In the genomic region with DNA sequence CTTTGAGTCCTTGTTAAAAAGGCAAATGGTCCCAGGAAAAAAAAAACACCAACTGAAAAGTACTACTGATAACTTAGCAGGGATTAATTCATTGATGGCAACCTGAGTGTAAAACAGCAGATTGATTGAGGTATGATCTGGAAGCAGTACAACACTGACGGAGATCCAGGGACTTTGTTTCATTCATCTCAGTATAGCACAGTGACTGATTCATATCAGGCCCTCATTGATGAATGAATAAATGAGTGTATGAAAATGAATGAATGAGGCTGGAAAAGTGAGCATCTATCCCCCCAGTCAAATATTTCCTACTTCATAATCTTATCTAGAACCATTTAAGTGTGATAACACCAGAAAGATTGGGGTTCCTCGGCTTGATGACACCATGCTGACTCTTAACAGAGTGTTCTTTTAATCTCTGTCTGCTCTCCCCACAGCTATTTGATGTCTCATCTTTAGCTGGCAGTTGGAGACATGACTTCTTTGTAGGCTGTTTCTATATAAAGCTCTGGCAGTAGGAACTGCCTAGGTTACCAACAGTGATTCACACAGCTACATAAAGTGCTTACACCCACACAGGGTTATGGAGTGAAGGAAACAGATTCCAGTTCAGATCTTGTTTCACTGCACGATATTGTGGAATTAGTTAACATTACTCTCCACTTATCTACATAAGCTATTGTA, we compare ENCODE assay signal across 11 cellular contexts. TPM values are rescaled to one million over a fixed set of nuclear protein-coding genes. Genes with fewer than 3 reads are reported as not detected.
A peak's percentile ranks its signal among the peaks of the same experiment; 100 is the strongest.
DNase-seq lines count a peak whose midpoint lies in the region; TF ChIP-seq lines count a peak whose summit lies in the region.
"Had no signal": no experiment of that assay in that cellular context is flagged by ENCODE, and none has a peak within 500 bp of the region (broad histone marks: within the 10 kb centered on the region; RNA-seq: fewer than 3 reads in every experiment).

No MANE protein-coding gene starts in this region.

- no peak overlapping the region for H3K4me3 Mint-ChIP-seq in CD14-positive monocyte
- H3K4me3 Mint-ChIP-seq: natural killer cell treated with Interleukin-12 subunit alpha and Interleukin-12 subunit beta and Interleukin-15 and Interleukin-18, amount 100 ng/mL, for 72 hours had no signal

- DNase-seq in Ammon's horn (ENCODE audit: low spot score) (peak; percentile 22), HT-29 (ENCODE audit: low spot score) (peak; percentile 54), cardiac fibroblast (ENCODE audit: low read depth in 2 of 2) (peak; percentile 62 to 86), NCI-H526 (lab: John Stamatoyannopoulos, UW) (no peak), GM19238 (ENCODE audit: insufficient read length, low spot score) (no peak), NCI-H1105 treated with DMSO at 0.1 percent for 48 hours (lab: John Stamatoyannopoulos, UW) (no peak), CD14-positive monocyte (ENCODE audit: low spot score) (no peak)
- DNase-seq: NCI-H187, T-helper 1 cell had no signal

- intact Hi-C loops in CD14-positive monocyte (cut with micrococcal nuclease), result no loop called here

- H3K36me3 ChIP-seq in mesodermal cell (ENCODE audit: control insufficient read depth, insufficient read depth, low read length), result no peaks in the 10 kb centered on the region

- no peaks in the 10 kb centered on the region for H3K9me3 ChIP-seq in mesodermal cell (ENCODE audit: control insufficient read depth, low read length)

- H3K9me3 Mint-ChIP-seq in CD14-positive monocyte, result peaks cover 0 to 2% (median 0%) of the 10 kb centered on the region in 7 donors
- H3K9me3 Mint-ChIP-seq: natural killer cell treated with Interleukin-12 subunit alpha and Interleukin-12 subunit beta and Interleukin-15 and Interleukin-18, amount 100 ng/mL, for 72 hours had no signal

- H3K27me3 Mint-ChIP-seq in CD14-positive monocyte (ENCODE audit: low read depth in 3 of 3), result peaks cover 0 to 3% (median 0%) of the 10 kb centered on the region in 3 donors

- H3K27ac ChIP-seq in mesodermal cell (ENCODE audit: low read depth, low read length, severe bottlenecking), result peak overlapping the region; percentile 43

- H3K4me3 ChIP-seq in cardiac fibroblast (replicated peaks in 1 of 2; ENCODE audit: low read depth in 2 of 2, low read length in 2 of 2), result no peak overlapping the region
- H3K4me3 ChIP-seq in mesodermal cell (ENCODE audit: extremely low read depth, insufficient read depth, low read length, poor library complexity, severe bottlenecking), result no peak overlapping the region

- no peaks in the 10 kb centered on the region for H3K36me3 Mint-ChIP-seq in CD14-positive monocyte
- H3K36me3 Mint-ChIP-seq: natural killer cell treated with Interleukin-12 subunit alpha and Interleukin-12 subunit beta and Interleukin-15 and Interleukin-18, amount 100 ng/mL, for 72 hours had no signal

- no CpG with 5 or more reads among the region's 3 CpGs for WGBS in mesodermal cell (ENCODE audit: insufficient coverage in 2 of 2), 2 experiments

- no peaks in the 10 kb centered on the region for H3K4me1 Mint-ChIP-seq in CD14-positive monocyte

- H3K27ac Mint-ChIP-seq in CD14-positive monocyte, result no peak overlapping the region
- H3K27ac Mint-ChIP-seq: natural killer cell treated with Interleukin-12 subunit alpha and Interleukin-12 subunit beta and Interleukin-15 and Interleukin-18, amount 100 ng/mL, for 72 hours had no signal

- peaks cover 6% of the 10 kb centered on the region for H3K4me1 ChIP-seq in mesodermal cell (ENCODE audit: control insufficient read depth, insufficient read depth, low read length, poor library complexity, severe bottlenecking)

- no peak for TF ChIP-seq CTCF in cardiac fibroblast (IDR thresholded peaks at IDR 0.05; ENCODE audit: low read depth, low read length)
- TF ChIP-seq CTCF in CD14-positive monocyte (IDR thresholded peaks at IDR 0.05), result no peak

RNA-seq across cellular contexts. Expression of gene RNF128, which starts 18.6 kb away (rescaled TPM):
- 61.5 and 69.0 TPM in 2 replicates for total RNA-seq in HT-29 (2014; rRNA removed; shearing (Covaris generic))
- 6.9 TPM for polyA plus RNA-seq in mesodermal cell (2013, experiment 1 of 2)
- 5.8 TPM for polyA plus RNA-seq in mesodermal cell (2013, experiment 2 of 2)
- polyA plus RNA-seq in CD14-positive monocyte, result not detected
- total RNA-seq: natural killer cell treated with Interleukin-12 subunit alpha and Interleukin-12 subunit beta and Interleukin-15 and Interleukin-18, amount 100 ng/mL, for 72 hours had no signal

Comparison
In these comparisons a context has a peak if more than half of its experiments do, and no peak if none do; other contexts are left out.
1. DNase-seq: peak in Ammon's horn (single experiment), HT-29 (single experiment) and cardiac fibroblast (2 of 2); none in NCI-H526 (0 of 2), GM19238 (single experiment), NCI-H1105 treated with DMSO at 0.1 percent for 48 hours (single experiment) and CD14-positive monocyte (single experiment).